9 cellular contexts compared by ENCODE assay signal in genomic region chr1:42736152-42736551, GRCh38. TPM values are rescaled to one million over a fixed set of nuclear protein-coding genes. Genes with fewer than 3 reads are reported as not detected.
DNase-seq lines count a peak whose midpoint lies in the region; ATAC-seq and TF ChIP-seq lines count a peak whose summit lies in the region.
"Had no signal": no experiment of that assay in that cellular context is flagged by ENCODE, and none has a peak within 500 bp of the region (broad histone marks: within the 10 kb centered on the region; RNA-seq: fewer than 3 reads in every experiment).

No MANE protein-coding gene starts in this region.

- no peaks in the 10 kb centered on the region for H3K36me3 Mint-ChIP-seq in neural crest cell (ENCODE audit: low read depth)
- H3K36me3 Mint-ChIP-seq: mesothelial cell of epicardium had no signal

- H2AFZ ChIP-seq in SK-N-SH (ENCODE audit: low read depth) = no peak overlapping the region

- H3K9me3 Mint-ChIP-seq in neural crest cell = no peaks in the 10 kb centered on the region
- H3K9me3 Mint-ChIP-seq: mesothelial cell of epicardium had no signal

- TF ChIP-seq RAD21 in SK-N-SH (IDR thresholded peaks at IDR 0.05; ENCODE audit: low read length) = no peak

- H3K4me2 ChIP-seq in SK-N-SH = no peak overlapping the region

- H3K4me1 Mint-ChIP-seq in neural crest cell = peaks cover 14% of the 10 kb centered on the region

- no peak overlapping the region for H3K27ac Mint-ChIP-seq in neural crest cell (ENCODE audit: unreplicated experiment)
- H3K27ac Mint-ChIP-seq: mesothelial cell of epicardium had no signal

- ATAC-seq in HG03521 (IDR thresholded peaks at IDR 0.05; ENCODE audit: unreplicated experiment) (no peak), HG02884 (IDR thresholded peaks at IDR 0.05; ENCODE audit: unreplicated experiment) (no peak)

- peaks cover 0 to 6% of the 10 kb centered on the region in 2 experiments; a peak in 1 of 4 replicates for H3K4me1 ChIP-seq in SK-N-SH (ENCODE audit: control insufficient read depth in 1 of 2, insufficient read depth in 2 of 2, low read depth in 1 of 2, low read length in 1 of 2)

- no peaks in the 10 kb centered on the region for H4K20me1 ChIP-seq in SK-N-SH (ENCODE audit: insufficient read depth)

- POLR2A ChIA-PET in SK-N-SH (lab: Yijun Ruan, JAX) = no interaction called here

- no peaks in the 10 kb centered on the region for H3K9me3 ChIP-seq in SK-N-SH

- no peaks in the 10 kb centered on the region for H3K36me3 ChIP-seq in SK-N-SH (replicated peaks in 1 of 2; ENCODE audit: control insufficient read depth in 1 of 2, insufficient read depth in 2 of 2, low read length in 1 of 2)

- no CpG with 5 or more reads among the region's 4 CpGs for WGBS in SK-N-SH (ENCODE audit: low lambda C conversion rate)

- H3K4me3 ChIP-seq in SK-N-SH (ENCODE audit: low read depth in 2 of 2, low read length in 1 of 2) = no peak overlapping the region

- H3K4me3 Mint-ChIP-seq in neural crest cell = no peak overlapping the region
- H3K4me3 Mint-ChIP-seq: mesothelial cell of epicardium had no signal

- H3K79me2 ChIP-seq in SK-N-SH (ENCODE audit: insufficient read depth) = no peaks in the 10 kb centered on the region

- no peaks in the 10 kb centered on the region for H3K9me2 ChIP-seq in SK-N-SH

- TF ChIP-seq EP300 in SK-N-SH (IDR thresholded peaks at IDR 0.05; ENCODE audit: borderline replicate concordance in 1 of 2, low read depth in 1 of 2, low read length in 1 of 2) = no peak

- no peak overlapping the region for H3K27ac ChIP-seq in SK-N-SH (ENCODE audit: low read depth in 2 of 2, low read length in 1 of 2)
- H3K27ac ChIP-seq: HL-60 had no signal

- no peaks in the 10 kb centered on the region for H3K27me3 Mint-ChIP-seq in neural crest cell (ENCODE audit: low read depth)

- no peak overlapping the region for H3K9ac ChIP-seq in SK-N-SH

- peak; percentile 43 for DNase-seq in DMS53 (lab: John Stamatoyannopoulos, UW)
- no peak for DNase-seq in DMS53 treated with DMSO at 0.1 percent for 48 hours (lab: John Stamatoyannopoulos, UW; ENCODE audit: unreplicated experiment)
- DNase-seq in SK-N-SH = peak; percentile 62
- DNase-seq in neural crest cell (ENCODE audit: low read depth, low spot score) = no peak
- DNase-seq: activated T-cell treated with anti-CD3 and anti-CD28 coated beads for 4 hours had no signal

- CTCF ChIA-PET in SK-N-SH (lab: Yijun Ruan, JAX) = interaction anchor here (0.8 to 5.5 kb wide), 4 partner anchors 12 to 603 kb away, joined by 3 to 25 read pairs (median 6); no protein-coding TSS in a partner anchor

- H3K27me3 ChIP-seq in SK-N-SH (ENCODE audit: insufficient read depth) = no peaks in the 10 kb centered on the region

- no peaks in the 10 kb centered on the region for H3F3A ChIP-seq in SK-N-SH (replicated peaks; ENCODE audit: insufficient read depth)

- TF ChIP-seq CTCF in SK-N-SH (IDR thresholded peaks at IDR 0.05) (no peak; the same call in 1 of the 2 replicates), neural crest cell (conservative IDR thresholded peaks at IDR 0.05) (peak; percentile 37)

TF ChIP-seq in SK-N-SH, 30 proteins besides CTCF, POLR2A, EP300 and RAD21:
- TF ChIP-seq USF1 (IDR thresholded peaks at IDR 0.05; ENCODE audit: borderline replicate concordance, low read depth) (no peak), MXI1 (IDR thresholded peaks at IDR 0.05; ENCODE audit: low read depth, low read length) (no peak), FOSL2 (IDR thresholded peaks at IDR 0.05; ENCODE audit: borderline replicate concordance, low read depth) (no peak), FOXM1 (IDR thresholded peaks at IDR 0.05; ENCODE audit: low read depth) (no peak), REST (IDR thresholded peaks at IDR 0.05; ENCODE audit: low read depth, low read length) (no peak), GABPA (IDR thresholded peaks at IDR 0.05; ENCODE audit: low read depth) (no peak), IRF3 (IDR thresholded peaks at IDR 0.05; ENCODE audit: low read depth, low read length) (no peak), POLR2AphosphoS5 (IDR thresholded peaks at IDR 0.05; ENCODE audit: low read depth, low read length) (no peak), TCF12 (IDR thresholded peaks at IDR 0.05) (no peak), RXRA (IDR thresholded peaks at IDR 0.05; ENCODE audit: borderline replicate concordance, low read depth) (no peak), TEAD4 (IDR thresholded peaks at IDR 0.05; ENCODE audit: borderline replicate concordance, insufficient read depth) (no peak), RFX5 (IDR thresholded peaks at IDR 0.05; ENCODE audit: low read length) (no peak), GATA2 (CRISPR knock-in tag; IDR thresholded peaks at IDR 0.05) (no peak), SMC3 (IDR thresholded peaks at IDR 0.05; ENCODE audit: low read depth, low read length) (no peak), SIN3A (IDR thresholded peaks at IDR 0.05; ENCODE audit: borderline replicate concordance, low read depth, low read length) (no peak)
- TF ChIP-seq, protein P1, sequence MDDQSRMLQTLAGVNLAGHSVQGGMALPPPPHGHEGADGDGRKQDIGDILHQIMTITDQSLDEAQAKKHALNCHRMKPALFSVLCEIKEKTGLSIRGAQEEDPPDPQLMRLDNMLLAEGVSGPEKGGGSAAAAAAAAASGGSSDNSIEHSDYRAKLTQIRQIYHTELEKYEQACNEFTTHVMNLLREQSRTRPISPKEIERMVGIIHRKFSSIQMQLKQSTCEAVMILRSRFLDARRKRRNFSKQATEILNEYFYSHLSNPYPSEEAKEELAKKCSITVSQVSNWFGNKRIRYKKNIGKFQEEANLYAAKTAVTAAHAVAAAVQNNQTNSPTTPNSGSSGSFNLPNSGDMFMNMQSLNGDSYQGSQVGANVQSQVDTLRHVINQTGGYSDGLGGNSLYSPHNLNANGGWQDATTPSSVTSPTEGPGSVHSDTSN (IDR thresholded peaks at IDR 0.05) = no peak

RNA-seq across cellular contexts. Expression of gene CLDN19, which starts 3.9 kb away (rescaled TPM):
- polyA plus RNA-seq in SK-N-SH (2012; rRNA removed) = not detected in 2 replicates
- polyA plus RNA-seq in SK-N-SH (2012; cell fraction: cytosol; rRNA removed) = not detected in 2 replicates
- polyA plus RNA-seq in SK-N-SH (2012; cell fraction: nucleus; rRNA removed) = not detected in 2 replicates
- 0.14 and 0.19 TPM in 2 replicates for total RNA-seq in neural crest cell

RNA-seq across cellular contexts. Expression of gene P3H1, which starts 30.7 kb away (rescaled TPM):
- polyA plus RNA-seq in SK-N-SH (2012; rRNA removed) = 64.3 and 66.8 TPM in 2 replicates
- polyA plus RNA-seq in SK-N-SH (2012; cell fraction: cytosol; rRNA removed) = 34.2 and 43.5 TPM in 2 replicates
- polyA plus RNA-seq in SK-N-SH (2012; cell fraction: nucleus; rRNA removed) = 174 and 250 TPM in 2 replicates
- total RNA-seq in neural crest cell = 77.2 and 88.6 TPM in 2 replicates

RNA-seq across cellular contexts. Expression of gene C1orf50, which starts 30.9 kb away (rescaled TPM):
- 2.6 and 3.6 TPM in 2 replicates for polyA plus RNA-seq in SK-N-SH (2012; rRNA removed)
- 5.1 and 7.3 TPM in 2 replicates for polyA plus RNA-seq in SK-N-SH (2012; cell fraction: cytosol; rRNA removed)
- polyA plus RNA-seq in SK-N-SH (2012; cell fraction: nucleus; rRNA removed) = 1.6 and 4.8 TPM in 2 replicates
- total RNA-seq in neural crest cell = 9.7 and 13.6 TPM in 2 replicates

RNA-seq across cellular contexts. Expression of gene TMEM269, which starts 48.6 kb away (rescaled TPM):
- polyA plus RNA-seq in SK-N-SH (2012; rRNA removed) = 0.05 and 0.08 TPM in 2 replicates
- 0.04 and 0.07 TPM in 2 replicates for polyA plus RNA-seq in SK-N-SH (2012; cell fraction: cytosol; rRNA removed)
- 0.21 and 0.25 TPM in 2 replicates for polyA plus RNA-seq in SK-N-SH (2012; cell fraction: nucleus; rRNA removed)
- 0.70 and 0.91 TPM in 2 replicates for total RNA-seq in neural crest cell

RNA-seq across cellular contexts. Expression of gene YBX1, which starts 53.9 kb away (rescaled TPM):
- 419 and 592 TPM in 2 replicates for polyA plus RNA-seq in SK-N-SH (2012; rRNA removed)
- 806 and 838 TPM in 2 replicates for polyA plus RNA-seq in SK-N-SH (2012; cell fraction: cytosol; rRNA removed)
- 201 and 285 TPM in 2 replicates for polyA plus RNA-seq in SK-N-SH (2012; cell fraction: nucleus; rRNA removed)
- total RNA-seq in neural crest cell = 1,242 and 1,309 TPM in 2 replicates

Comparison
In these comparisons a context has a peak if more than half of its experiments do, and no peak if none do; other contexts are left out.
1. DNase-seq: peak in DMS53 (single experiment) and SK-N-SH (single experiment); none in DMS53 treated with DMSO at 0.1 percent for 48 hours (single experiment) and neural crest cell (single experiment).